In the genomic region with DNA sequence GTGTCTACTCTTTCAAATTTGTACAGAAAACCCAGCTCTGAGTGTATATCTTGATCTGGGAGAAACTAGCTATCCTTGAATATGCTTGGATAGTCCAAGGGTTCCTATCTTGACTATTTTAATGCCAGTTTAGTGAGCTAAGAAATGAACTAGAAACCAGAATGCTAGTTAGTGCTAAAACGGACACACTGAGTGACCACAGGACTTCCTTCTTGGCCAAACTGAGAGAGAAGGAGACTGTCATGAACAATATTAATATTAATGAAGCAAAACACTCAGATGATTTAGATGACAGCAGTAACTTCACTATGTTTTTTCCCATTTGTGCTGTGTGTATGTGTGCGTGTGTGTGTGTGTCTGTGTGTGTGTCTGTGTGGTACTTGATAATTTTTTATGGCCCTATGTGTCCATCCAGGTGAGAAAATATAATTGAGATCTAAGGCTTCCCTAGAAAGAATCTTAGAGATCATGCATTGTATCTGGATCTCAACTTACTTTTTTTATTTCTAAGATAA, we compare ENCODE assay signal across 20 cellular contexts. TPM values are rescaled to one million over a fixed set of nuclear protein-coding genes. Genes with fewer than 3 reads are reported as not detected.
DNase-seq lines count a peak whose midpoint lies in the region; ATAC-seq and TF ChIP-seq lines count a peak whose summit lies in the region.
"Had no signal": no experiment of that assay in that cellular context is flagged by ENCODE, and none has a peak within 500 bp of the region (broad histone marks: within the 10 kb centered on the region; RNA-seq: fewer than 3 reads in every experiment).

No MANE protein-coding gene starts in this region.

- no peaks in the 10 kb centered on the region for H3K27me3 Mint-ChIP-seq in activated CD8-positive, alpha-beta memory T cell treated with anti-CD3 and anti-CD28 coated beads, Interleukin-2, amount 10 ng/mL, durations not matched to agents 7 days and 5 days
- H3K27me3 Mint-ChIP-seq in activated T-helper 17 cell treated with anti-CD3 and anti-CD28 coated beads, Interleukin-2, amount 50 U/mL, for 72 hours = no peaks in the 10 kb centered on the region
- no peaks in the 10 kb centered on the region for H3K27me3 Mint-ChIP-seq in stimulated activated naive B cell treated with anti-CD40 and anti-IgM and Interleukin-4, amounts not matched to agents 10 μg/mL and 1 μg/mL and 100 μg/mL, for 72 hours

- no peak overlapping the region for H3K4me3 Mint-ChIP-seq in activated CD8-positive, alpha-beta memory T cell treated with anti-CD3 and anti-CD28 coated beads, Interleukin-2, amount 10 ng/mL, durations not matched to agents 7 days and 5 days
- H3K4me3 Mint-ChIP-seq in activated T-helper 17 cell treated with anti-CD3 and anti-CD28 coated beads, Interleukin-2, amount 50 U/mL, for 72 hours = no peak overlapping the region
- no peak overlapping the region for H3K4me3 Mint-ChIP-seq in stimulated activated naive B cell treated with anti-CD40 and anti-IgM and Interleukin-4, amounts not matched to agents 10 μg/mL and 1 μg/mL and 100 μg/mL, for 72 hours

- peak overlapping the region; percentile 29 for H3K27ac Mint-ChIP-seq in activated CD8-positive, alpha-beta memory T cell treated with anti-CD3 and anti-CD28 coated beads, Interleukin-2, amount 10 ng/mL, durations not matched to agents 7 days and 5 days
- H3K27ac Mint-ChIP-seq in activated T-helper 17 cell treated with anti-CD3 and anti-CD28 coated beads, Interleukin-2, amount 50 U/mL, for 72 hours = peak overlapping the region; percentile 18
- peak overlapping the region; percentile 56 for H3K27ac Mint-ChIP-seq in stimulated activated naive B cell treated with anti-CD40 and anti-IgM and Interleukin-4, amounts not matched to agents 10 μg/mL and 1 μg/mL and 100 μg/mL, for 72 hours

- ATAC-seq in activated CD8-positive, alpha-beta memory T cell treated with anti-CD3 and anti-CD28 coated beads, Interleukin-2, amount 10 ng/mL, durations not matched to agents 7 days and 5 days = no peak
- ATAC-seq in GM21529 (IDR thresholded peaks at IDR 0.05; ENCODE audit: unreplicated experiment) (peak; percentile 22), GM19324 (IDR thresholded peaks at IDR 0.05; ENCODE audit: low FRiP score, unreplicated experiment) (no peak)
- ATAC-seq in activated T-helper 17 cell treated with anti-CD3 and anti-CD28 coated beads, Interleukin-2, amount 50 U/mL, for 72 hours (replicated peaks) = no peak
- ATAC-seq in stimulated activated naive B cell treated with anti-CD40 and anti-IgM and Interleukin-4, amounts not matched to agents 10 μg/mL and 1 μg/mL and 100 μg/mL, for 72 hours (replicated peaks) = no peak

- H3K4me3 ChIP-seq in left ventricle myocardium inferior = no peak overlapping the region
- H3K4me3 ChIP-seq: BLaER1, cardiac muscle cell, dorsolateral prefrontal cortex, HAP-1, spleen had no signal

- CTCF ChIA-PET in activated CD8-positive, alpha-beta memory T cell treated with anti-CD3 and anti-CD28 coated beads, Interleukin-2, amount 10 ng/mL, durations not matched to agents 7 days and 5 days (lab: Charles Lee) = interaction anchor here (0.9 to 4.0 kb wide), 5 partner anchors 14 to 278 kb away, joined by 3 to 18 read pairs (median 4); a partner anchor contains a TSS

- peaks cover 8% of the 10 kb centered on the region for H3K36me3 ChIP-seq in left ventricle myocardium inferior
- H3K36me3 ChIP-seq: cardiac muscle cell had no signal

- no peaks in the 10 kb centered on the region for H3K9me3 Mint-ChIP-seq in activated CD8-positive, alpha-beta memory T cell treated with anti-CD3 and anti-CD28 coated beads, Interleukin-2, amount 10 ng/mL, durations not matched to agents 7 days and 5 days (ENCODE audit: low read depth)
- peaks cover 3% of the 10 kb centered on the region for H3K9me3 Mint-ChIP-seq in activated T-helper 17 cell treated with anti-CD3 and anti-CD28 coated beads, Interleukin-2, amount 50 U/mL, for 72 hours
- H3K9me3 Mint-ChIP-seq in stimulated activated naive B cell treated with anti-CD40 and anti-IgM and Interleukin-4, amounts not matched to agents 10 μg/mL and 1 μg/mL and 100 μg/mL, for 72 hours = no peaks in the 10 kb centered on the region
- H3K9me3 Mint-ChIP-seq: activated T-helper 2 cell treated with anti-CD3 and anti-CD28 coated beads, Interferon-gamma antibody, Interleukin-2, Interleukin-4, amounts not matched to agents 10 μg/mL and 5 μg/mL and 100 μg/mL, durations not matched to agents 14 hours and 24 hours and 36 hours had no signal

- H3K36me3 Mint-ChIP-seq in activated CD8-positive, alpha-beta memory T cell treated with anti-CD3 and anti-CD28 coated beads, Interleukin-2, amount 10 ng/mL, durations not matched to agents 7 days and 5 days = peaks cover 7% of the 10 kb centered on the region
- peaks cover 36% of the 10 kb centered on the region for H3K36me3 Mint-ChIP-seq in activated T-helper 17 cell treated with anti-CD3 and anti-CD28 coated beads, Interleukin-2, amount 50 U/mL, for 72 hours (ENCODE audit: low read depth)
- H3K36me3 Mint-ChIP-seq in stimulated activated naive B cell treated with anti-CD40 and anti-IgM and Interleukin-4, amounts not matched to agents 10 μg/mL and 1 μg/mL and 100 μg/mL, for 72 hours = peaks cover 7% of the 10 kb centered on the region in 2 donors

- no peaks in the 10 kb centered on the region for H3K9me3 ChIP-seq in left ventricle myocardium inferior (replicated peaks)
- H3K9me3 ChIP-seq: BLaER1, HAP-1, spleen had no signal

- no peak for TF ChIP-seq CTCF in left ventricle myocardium inferior (IDR thresholded peaks at IDR 0.05; ENCODE audit: borderline replicate concordance)

- DNase-seq in activated CD8-positive, alpha-beta memory T cell treated with anti-CD3 and anti-CD28 coated beads, Interleukin-2, amount 10 ng/mL, durations not matched to agents 7 days and 5 days = no peak
- no peak for DNase-seq in activated CD8-positive, alpha-beta memory T cell treated with anti-CD3 and anti-CD28 coated beads for 24 hours
- DNase-seq in stimulated activated naive B cell treated with anti-CD40 and anti-IgM and Interleukin-4, amounts not matched to agents 10 μg/mL and 1 μg/mL and 100 μg/mL, for 72 hours = no peak
- DNase-seq in left ventricle myocardium inferior (no peak), NCI-H1105 treated with DMSO at 0.1 percent for 48 hours (lab: John Stamatoyannopoulos, UW) (no peak)
- DNase-seq: dorsolateral prefrontal cortex, hippocampal formation, NCI-H1092, NCI-H2081, NCI-H446, WERI-Rb-1 had no signal

- no peaks in the 10 kb centered on the region for H3K27me3 ChIP-seq in left ventricle myocardium inferior (ENCODE audit: low read depth)
- H3K27me3 ChIP-seq: BLaER1, cardiac muscle cell, dorsolateral prefrontal cortex, spleen had no signal

- H3K4me1 Mint-ChIP-seq in activated CD8-positive, alpha-beta memory T cell treated with anti-CD3 and anti-CD28 coated beads, Interleukin-2, amount 10 ng/mL, durations not matched to agents 7 days and 5 days = peaks cover 51% of the 10 kb centered on the region
- peaks cover 25% of the 10 kb centered on the region for H3K4me1 Mint-ChIP-seq in activated T-helper 17 cell treated with anti-CD3 and anti-CD28 coated beads, Interleukin-2, amount 50 U/mL, for 72 hours
- H3K4me1 Mint-ChIP-seq in stimulated activated naive B cell treated with anti-CD40 and anti-IgM and Interleukin-4, amounts not matched to agents 10 μg/mL and 1 μg/mL and 100 μg/mL, for 72 hours = peaks cover 34 to 55% of the 10 kb centered on the region in 2 donors

- peaks cover 34% of the 10 kb centered on the region for H3K4me1 ChIP-seq in left ventricle myocardium inferior

- intact Hi-C loops in left ventricle myocardium inferior (cut with micrococcal nuclease) = no loop called here

- no peak overlapping the region for H3K27ac ChIP-seq in left ventricle myocardium inferior (replicated peaks)
- H3K27ac ChIP-seq: BLaER1, cardiac muscle cell, dorsolateral prefrontal cortex, epithelial cell of prostate, WERI-Rb-1 had no signal

RNA-seq across cellular contexts. Expression of a gene that starts 2.2 kb away (rescaled TPM):
- total RNA-seq in activated CD8-positive, alpha-beta memory T cell treated with anti-CD3 and anti-CD28 coated beads, Interleukin-2, amount 10 ng/mL, durations not matched to agents 7 days and 5 days = 10 to 100 TPM; 23.7 to 24.1 TPM
- total RNA-seq in activated T-helper 17 cell treated with anti-CD3 and anti-CD28 coated beads, Interleukin-2, amount 50 U/mL, for 72 hours = 10 to 100 TPM; 18.2 to 27.3 TPM
- 14.0 TPM for total RNA-seq in left ventricle myocardium inferior

RNA-seq across cellular contexts. Expression of a gene that starts 34.9 kb away (rescaled TPM):
- 10 to 100 TPM; 87.2 to 88.6 TPM for total RNA-seq in activated CD8-positive, alpha-beta memory T cell treated with anti-CD3 and anti-CD28 coated beads, Interleukin-2, amount 10 ng/mL, durations not matched to agents 7 days and 5 days
- 10 to 100 TPM; 81.7 to 88.7 TPM for total RNA-seq in activated T-helper 17 cell treated with anti-CD3 and anti-CD28 coated beads, Interleukin-2, amount 50 U/mL, for 72 hours
- 30.7 TPM for total RNA-seq in left ventricle myocardium inferior

RNA-seq across cellular contexts. Expression of a gene that starts 40.4 kb away (rescaled TPM):
- total RNA-seq in activated CD8-positive, alpha-beta memory T cell treated with anti-CD3 and anti-CD28 coated beads, Interleukin-2, amount 10 ng/mL, durations not matched to agents 7 days and 5 days = 10 to 100 TPM in 1 of 2 experiments, 1 to 10 TPM in 1; 9.0 to 10.7 TPM
- 10 to 100 TPM in 1 of 2 donors, 1 to 10 TPM in 1; 6.3 to 12.2 TPM for total RNA-seq in activated T-helper 17 cell treated with anti-CD3 and anti-CD28 coated beads, Interleukin-2, amount 50 U/mL, for 72 hours
- total RNA-seq in left ventricle myocardium inferior = 3.0 TPM

RNA-seq across cellular contexts. Expression of a gene that starts 51.8 kb away (rescaled TPM):
- 100 to 1,000 TPM; 206 to 209 TPM for total RNA-seq in activated CD8-positive, alpha-beta memory T cell treated with anti-CD3 and anti-CD28 coated beads, Interleukin-2, amount 10 ng/mL, durations not matched to agents 7 days and 5 days
- 100 to 1,000 TPM; 159 to 217 TPM for total RNA-seq in activated T-helper 17 cell treated with anti-CD3 and anti-CD28 coated beads, Interleukin-2, amount 50 U/mL, for 72 hours
- 109 TPM for total RNA-seq in left ventricle myocardium inferior
